ENCODE assay signal across 19 cellular contexts in genomic region chr7:47709051-47709450, GRCh38.
A peak's percentile ranks its signal among the peaks of the same experiment; 100 is the strongest.
DNase-seq lines count a peak whose midpoint lies in the region; ATAC-seq and TF ChIP-seq lines count a peak whose summit lies in the region.
"Had no signal": no experiment of that assay in that cellular context is flagged by ENCODE, and none has a peak within 500 bp of the region (broad histone marks: within the 10 kb centered on the region; RNA-seq: fewer than 3 reads in every experiment).

No MANE protein-coding gene starts in this region.

- H3K27ac ChIP-seq in BLaER1 treated with 17β-estradiol and CSF1 and Interleukin-3, amounts not matched to agents 10 nM and 100 nM = no peak overlapping the region
- H3K27ac ChIP-seq in OCI-LY1 (ENCODE audit: low read depth, low read length, poor library complexity, severe bottlenecking) = peak overlapping the region; percentile 86
- H3K27ac ChIP-seq: C4-2B, PC-9, SJCRH30 had no signal

- H3K9me3 Mint-ChIP-seq in osteocyte (ENCODE audit: unreplicated experiment) = no peaks in the 10 kb centered on the region

- H3K36me3 Mint-ChIP-seq in osteocyte (ENCODE audit: unreplicated experiment) = no peaks in the 10 kb centered on the region

- no peak overlapping the region for H2AFZ ChIP-seq in OCI-LY1 (ENCODE audit: low read length)
- H2AFZ ChIP-seq: PC-9 had no signal

- H4K20me1 ChIP-seq in BLaER1 treated with 17β-estradiol and CSF1 and Interleukin-3, amounts not matched to agents 10 nM and 100 nM = no peaks in the 10 kb centered on the region
- H4K20me1 ChIP-seq in OCI-LY1 (ENCODE audit: insufficient read depth, low read length) = no peaks in the 10 kb centered on the region

- peak overlapping the region in 10 of 11 experiments; percentile 19 to 62 (median 38); a peak in 19 of 22 replicates for H3K4me2 ChIP-seq in BLaER1 treated with 17β-estradiol and CSF1 and Interleukin-3, amounts not matched to agents 10 nM and 100 nM
- H3K4me2 ChIP-seq in OCI-LY1 (ENCODE audit: low read length) = peak overlapping the region; percentile 2; the same call in 1 of the 2 replicates
- H3K4me2 ChIP-seq: A549, PC-9 had no signal

- H3K4me3 Mint-ChIP-seq in osteocyte (ENCODE audit: unreplicated experiment) = no peak overlapping the region

- peak; percentile 25 for DNase-seq in glomerular visceral epithelial cell (ENCODE audit: extremely low spot score)
- DNase-seq in osteocyte (ENCODE audit: extremely low spot score, unreplicated experiment) = peak; percentile 56
- DNase-seq in activated CD4-positive, alpha-beta T cell treated with anti-CD3 and anti-CD28 coated beads for 1 hour = no peak
- no peak for DNase-seq in OCI-M2 (lab: John Stamatoyannopoulos, UW; ENCODE audit: unreplicated experiment)
- DNase-seq: DND-41, MM.1S, NCI-H1092, NCI-H1436 treated with DMSO at 0.1 percent for 48 hours, NCI-H2081, NCI-H524, NCI-H82, PC-9, SJCRH30 had no signal

- H3K79me2 ChIP-seq in OCI-LY1 (ENCODE audit: insufficient read depth, low read length) = no peaks in the 10 kb centered on the region

- H3K4me1 Mint-ChIP-seq in osteocyte (ENCODE audit: unreplicated experiment) = peaks cover 14% of the 10 kb centered on the region

- H3K9me2 ChIP-seq in OCI-LY1 (ENCODE audit: low read depth, low read length) = no peaks in the 10 kb centered on the region

- no peak overlapping the region for H3K27ac Mint-ChIP-seq in osteocyte (ENCODE audit: unreplicated experiment)

- TF ChIP-seq CTCF in OCI-LY1 (IDR thresholded peaks at IDR 0.05; ENCODE audit: low read length) (no peak), osteocyte (IDR thresholded peaks at IDR 0.05) (no peak)

- no peak overlapping the region for H3K9ac ChIP-seq in BLaER1 treated with 17β-estradiol and CSF1 and Interleukin-3, amounts not matched to agents 10 nM and 100 nM
- peak overlapping the region; percentile 36; the same call in 1 of the 2 replicates for H3K9ac ChIP-seq in OCI-LY1 (ENCODE audit: low read length)

- no peak for ATAC-seq in HG03460 (IDR thresholded peaks at IDR 0.05; ENCODE audit: unreplicated experiment)

- no peaks in the 10 kb centered on the region for H3K36me3 ChIP-seq in BLaER1 treated with 17β-estradiol and CSF1 and Interleukin-3, amounts not matched to agents 10 nM and 100 nM
- no peaks in the 10 kb centered on the region for H3K36me3 ChIP-seq in OCI-LY1 (ENCODE audit: insufficient read depth, low read length)
- H3K36me3 ChIP-seq: HAP-1, SJCRH30 had no signal

- H3F3A ChIP-seq in OCI-LY1 (ENCODE audit: insufficient read depth, low read length) = 0 out of 2 replicates have a peak, but pooled peaks cover 11% of the 10 kb centered on the region

- H3K9me3 ChIP-seq in BLaER1 treated with 17β-estradiol and CSF1 and Interleukin-3, amounts not matched to agents 10 nM and 100 nM (replicated peaks in 1 of 11) = no peaks in the 10 kb centered on the region
- H3K9me3 ChIP-seq in OCI-LY1 (ENCODE audit: low read length) = no peaks in the 10 kb centered on the region
- H3K9me3 ChIP-seq: A549, HAP-1, SJCRH30 had no signal

- peaks cover 0 to 16% (median 12%) of the 10 kb centered on the region in 10 experiments; a peak in 16 of 20 replicates for H3K4me1 ChIP-seq in BLaER1 treated with 17β-estradiol and CSF1 and Interleukin-3, amounts not matched to agents 10 nM and 100 nM
- peaks cover 78% of the 10 kb centered on the region for H3K4me1 ChIP-seq in OCI-LY1 (ENCODE audit: insufficient read depth, low read length, severe bottlenecking)
- H3K4me1 ChIP-seq: A549, HAP-1, SJCRH30 had no signal

- H3K27me3 ChIP-seq in BLaER1 treated with 17β-estradiol and CSF1 and Interleukin-3, amounts not matched to agents 10 nM and 100 nM = no peaks in the 10 kb centered on the region
- no peaks in the 10 kb centered on the region for H3K27me3 ChIP-seq in OCI-LY1 (ENCODE audit: insufficient read depth, low read length)
- H3K27me3 ChIP-seq: SJCRH30 had no signal

- no peaks in the 10 kb centered on the region for H3K27me3 Mint-ChIP-seq in osteocyte (ENCODE audit: unreplicated experiment)

- H3K4me3 ChIP-seq in BLaER1 treated with 17β-estradiol and CSF1 and Interleukin-3, amounts not matched to agents 10 nM and 100 nM = no peak overlapping the region
- H3K4me3 ChIP-seq in OCI-LY1 (ENCODE audit: low read depth, low read length, poor library complexity, severe bottlenecking) = no peak overlapping the region
- H3K4me3 ChIP-seq: A549, HAP-1, PC-9, SJCRH30 had no signal

Comparison
In these comparisons a context has a peak if more than half of its experiments do, and no peak if none do; other contexts are left out.
1. DNase-seq: peak in glomerular visceral epithelial cell (single experiment) and osteocyte (single experiment); none in activated CD4-positive, alpha-beta T cell treated with anti-CD3 and anti-CD28 coated beads for 1 hour (single experiment) and OCI-M2 (single experiment).